In genomic region chr7:65080799-65081651, GRCh38 we compare ENCODE assay signal across 8 cellular contexts.
DNase-seq lines count a peak whose midpoint lies in the region; ATAC-seq and TF ChIP-seq lines count a peak whose summit lies in the region.
"Not testable (repeated sequence)": the region's sequence is repeated elsewhere in the genome, so short reads cannot be mapped to it uniquely, and the experiment has no call there.

No MANE protein-coding gene starts in this region.

- peak; percentile 62 for TF ChIP-seq POLR2A in GM18951 (IDR thresholded peaks at IDR 0.05; ENCODE audit: extremely low read depth, insufficient read depth, insufficient read length)

- TF ChIP-seq CTCF in AG10803 (conservative IDR thresholded peaks at IDR 0.05; ENCODE audit: low read length); choroid plexus epithelial cell (conservative IDR thresholded peaks at IDR 0.05; ENCODE audit: low read depth, low read length): not testable (repeated sequence)

- in situ Hi-C loops in GM18951 (cut with MboI; ENCODE audit: low sequenced_read_pairs, unreplicated experiment), result loop anchor here (5.0 kb wide), 1 partner anchor 691 kb away; no protein-coding TSS in a partner anchor

- peak; percentile 100 for ATAC-seq in HG03139 (IDR thresholded peaks at IDR 0.05; ENCODE audit: unreplicated experiment)

- H3K4me3 ChIP-seq in AG10803 (ENCODE audit: low read length), result peak overlapping the region; percentile 77
- peak overlapping the region; percentile 85 for H3K4me3 ChIP-seq in choroid plexus epithelial cell (ENCODE audit: low read depth, low read length)

- DNase-seq in AG10803 (ENCODE audit: low read depth), result peak; percentile 86
- peak; percentile 88 for DNase-seq in NCI-H226
- peak; percentile 89 for DNase-seq in activated CD4-positive, alpha-beta T cell treated with anti-CD3 and anti-CD28 coated beads for 48 hours
- peak; percentile 95 for DNase-seq in choroid plexus epithelial cell (ENCODE audit: low read depth)
- peak; percentile 92 for DNase-seq in kidney tubule cell (ENCODE audit: low spot score)
- DNase-seq in stimulated activated CD4-positive, alpha-beta T cell treated with anti-CD3 and anti-CD28 coated beads, Interleukin-15, amount 100 ng/mL, for 24 hours, result peak; percentile 89

Comparison
In these comparisons a context has a peak if more than half of its experiments do, and no peak if none do; other contexts are left out.
1. Peak in every context shown above with its lines: DNase-seq, ATAC-seq and H3K4me3 ChIP-seq.